ENCODE assay signal across 2 cellular contexts in the genomic region with DNA sequence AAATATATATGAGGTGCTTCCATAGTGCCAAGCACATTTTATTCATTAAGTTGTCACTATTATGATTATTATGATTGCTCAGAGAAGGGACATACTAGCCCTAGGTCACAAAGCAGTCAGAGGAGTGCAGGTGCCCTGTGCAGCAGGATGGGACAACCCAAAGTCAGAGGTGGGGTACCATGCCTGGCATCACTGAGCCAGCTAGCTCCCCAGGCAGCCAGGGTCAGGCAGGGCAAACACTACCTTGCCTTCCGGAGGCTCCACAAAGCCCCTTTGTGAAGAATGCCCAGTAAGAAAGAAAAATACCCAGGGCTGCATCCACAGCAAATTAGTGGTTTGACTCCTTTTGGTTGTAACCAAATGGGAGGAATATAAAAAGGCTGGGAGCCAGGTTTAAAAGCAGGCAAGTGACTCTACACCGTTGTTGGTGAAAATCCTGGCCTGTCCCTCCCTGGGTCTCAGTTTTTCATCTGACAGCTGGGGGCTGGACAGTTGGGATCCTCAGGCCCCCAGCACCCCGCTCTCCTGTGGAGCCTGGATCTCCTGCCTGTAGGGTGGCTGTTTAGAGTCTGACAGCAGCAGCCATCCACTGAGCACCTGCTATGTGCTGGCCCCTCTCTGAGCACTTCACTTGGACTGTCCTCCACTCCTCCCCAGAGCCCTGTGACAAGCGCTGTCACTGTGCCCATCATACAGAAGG.
TF ChIP-seq lines count a peak whose summit lies in the region.

No MANE protein-coding gene starts in this region.

TF ChIP-seq in HCT116, 20 proteins besides CTCF, POLR2A, EP300 and RAD21:
- TF ChIP-seq SIN3A (IDR thresholded peaks at IDR 0.05; ENCODE audit: low read depth) (no peak), POLR2AphosphoS5 (IDR thresholded peaks at IDR 0.05; ENCODE audit: low read depth, low read length) (no peak), EZH2phosphoT487 (IDR thresholded peaks at IDR 0.05; ENCODE audit: borderline replicate concordance) (no peak), TCF7L2 (IDR thresholded peaks at IDR 0.05; ENCODE audit: borderline replicate concordance, extremely low read depth, insufficient read depth, insufficient read length) (no peak), YY1 (IDR thresholded peaks at IDR 0.05; ENCODE audit: extremely low read depth, insufficient replicate concordance, low read depth, low read length) (no peak), CBX3 (IDR thresholded peaks at IDR 0.05; ENCODE audit: low read depth) (no peak), JUND (IDR thresholded peaks at IDR 0.05) (no peak), SRF (IDR thresholded peaks at IDR 0.05; ENCODE audit: low read depth) (no peak), ELF1 (IDR thresholded peaks at IDR 0.05; ENCODE audit: borderline replicate concordance, low read depth) (no peak), FOSL1 (IDR thresholded peaks at IDR 0.05; ENCODE audit: low read depth) (no peak), CEBPB (IDR thresholded peaks at IDR 0.05; ENCODE audit: low read depth) (no peak), ZFX (IDR thresholded peaks at IDR 0.05) (no peak), EZH2 (IDR thresholded peaks at IDR 0.05) (no peak), SP1 (IDR thresholded peaks at IDR 0.05; ENCODE audit: low read depth) (no peak), ZNF274 (IDR thresholded peaks at IDR 0.05; ENCODE audit: low read depth, low read length) (no peak)
- TF ChIP-seq, protein P1, sequence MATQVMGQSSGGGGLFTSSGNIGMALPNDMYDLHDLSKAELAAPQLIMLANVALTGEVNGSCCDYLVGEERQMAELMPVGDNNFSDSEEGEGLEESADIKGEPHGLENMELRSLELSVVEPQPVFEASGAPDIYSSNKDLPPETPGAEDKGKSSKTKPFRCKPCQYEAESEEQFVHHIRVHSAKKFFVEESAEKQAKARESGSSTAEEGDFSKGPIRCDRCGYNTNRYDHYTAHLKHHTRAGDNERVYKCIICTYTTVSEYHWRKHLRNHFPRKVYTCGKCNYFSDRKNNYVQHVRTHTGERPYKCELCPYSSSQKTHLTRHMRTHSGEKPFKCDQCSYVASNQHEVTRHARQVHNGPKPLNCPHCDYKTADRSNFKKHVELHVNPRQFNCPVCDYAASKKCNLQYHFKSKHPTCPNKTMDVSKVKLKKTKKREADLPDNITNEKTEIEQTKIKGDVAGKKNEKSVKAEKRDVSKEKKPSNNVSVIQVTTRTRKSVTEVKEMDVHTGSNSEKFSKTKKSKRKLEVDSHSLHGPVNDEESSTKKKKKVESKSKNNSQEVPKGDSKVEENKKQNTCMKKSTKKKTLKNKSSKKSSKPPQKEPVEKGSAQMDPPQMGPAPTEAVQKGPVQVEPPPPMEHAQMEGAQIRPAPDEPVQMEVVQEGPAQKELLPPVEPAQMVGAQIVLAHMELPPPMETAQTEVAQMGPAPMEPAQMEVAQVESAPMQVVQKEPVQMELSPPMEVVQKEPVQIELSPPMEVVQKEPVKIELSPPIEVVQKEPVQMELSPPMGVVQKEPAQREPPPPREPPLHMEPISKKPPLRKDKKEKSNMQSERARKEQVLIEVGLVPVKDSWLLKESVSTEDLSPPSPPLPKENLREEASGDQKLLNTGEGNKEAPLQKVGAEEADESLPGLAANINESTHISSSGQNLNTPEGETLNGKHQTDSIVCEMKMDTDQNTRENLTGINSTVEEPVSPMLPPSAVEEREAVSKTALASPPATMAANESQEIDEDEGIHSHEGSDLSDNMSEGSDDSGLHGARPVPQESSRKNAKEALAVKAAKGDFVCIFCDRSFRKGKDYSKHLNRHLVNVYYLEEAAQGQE (IDR thresholded peaks at IDR 0.05; ENCODE audit: low read depth), result no peak
- TF ChIP-seq, protein P2, sequence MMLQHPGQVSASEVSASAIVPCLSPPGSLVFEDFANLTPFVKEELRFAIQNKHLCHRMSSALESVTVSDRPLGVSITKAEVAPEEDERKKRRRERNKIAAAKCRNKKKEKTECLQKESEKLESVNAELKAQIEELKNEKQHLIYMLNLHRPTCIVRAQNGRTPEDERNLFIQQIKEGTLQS (IDR thresholded peaks at IDR 0.05), result no peak
- TF ChIP-seq, protein P3, sequence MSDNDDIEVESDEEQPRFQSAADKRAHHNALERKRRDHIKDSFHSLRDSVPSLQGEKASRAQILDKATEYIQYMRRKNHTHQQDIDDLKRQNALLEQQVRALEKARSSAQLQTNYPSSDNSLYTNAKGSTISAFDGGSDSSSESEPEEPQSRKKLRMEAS (IDR thresholded peaks at IDR 0.05), result no peak
- TF ChIP-seq, protein P4, sequence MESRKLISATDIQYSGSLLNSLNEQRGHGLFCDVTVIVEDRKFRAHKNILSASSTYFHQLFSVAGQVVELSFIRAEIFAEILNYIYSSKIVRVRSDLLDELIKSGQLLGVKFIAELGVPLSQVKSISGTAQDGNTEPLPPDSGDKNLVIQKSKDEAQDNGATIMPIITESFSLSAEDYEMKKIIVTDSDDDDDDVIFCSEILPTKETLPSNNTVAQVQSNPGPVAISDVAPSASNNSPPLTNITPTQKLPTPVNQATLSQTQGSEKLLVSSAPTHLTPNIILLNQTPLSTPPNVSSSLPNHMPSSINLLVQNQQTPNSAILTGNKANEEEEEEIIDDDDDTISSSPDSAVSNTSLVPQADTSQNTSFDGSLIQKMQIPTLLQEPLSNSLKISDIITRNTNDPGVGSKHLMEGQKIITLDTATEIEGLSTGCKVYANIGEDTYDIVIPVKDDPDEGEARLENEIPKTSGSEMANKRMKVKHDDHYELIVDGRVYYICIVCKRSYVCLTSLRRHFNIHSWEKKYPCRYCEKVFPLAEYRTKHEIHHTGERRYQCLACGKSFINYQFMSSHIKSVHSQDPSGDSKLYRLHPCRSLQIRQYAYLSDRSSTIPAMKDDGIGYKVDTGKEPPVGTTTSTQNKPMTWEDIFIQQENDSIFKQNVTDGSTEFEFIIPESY (IDR thresholded peaks at IDR 0.05; ENCODE audit: extremely low read depth, insufficient replicate concordance, low read length), result no peak

TF ChIP-seq in IMR-90, 13 proteins besides CTCF, POLR2A, EP300 and RAD21:
- TF ChIP-seq, protein P5, sequence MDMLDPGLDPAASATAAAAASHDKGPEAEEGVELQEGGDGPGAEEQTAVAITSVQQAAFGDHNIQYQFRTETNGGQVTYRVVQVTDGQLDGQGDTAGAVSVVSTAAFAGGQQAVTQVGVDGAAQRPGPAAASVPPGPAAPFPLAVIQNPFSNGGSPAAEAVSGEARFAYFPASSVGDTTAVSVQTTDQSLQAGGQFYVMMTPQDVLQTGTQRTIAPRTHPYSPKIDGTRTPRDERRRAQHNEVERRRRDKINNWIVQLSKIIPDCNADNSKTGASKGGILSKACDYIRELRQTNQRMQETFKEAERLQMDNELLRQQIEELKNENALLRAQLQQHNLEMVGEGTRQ (IDR thresholded peaks at IDR 0.05; ENCODE audit: low read depth, low read length), result no peak
- TF ChIP-seq MAZ (IDR thresholded peaks at IDR 0.05; ENCODE audit: borderline replicate concordance, low read depth, low read length) (no peak), NFE2L2 (IDR thresholded peaks at IDR 0.05; ENCODE audit: low read depth, low read length) (no peak), RCOR1 (IDR thresholded peaks at IDR 0.05; ENCODE audit: insufficient replicate concordance, low read length) (no peak), FOS (IDR thresholded peaks at IDR 0.05; ENCODE audit: low read depth, low read length) (no peak), CHD1 (IDR thresholded peaks at IDR 0.05; ENCODE audit: low read depth, low read length) (no peak), MAFK (IDR thresholded peaks at IDR 0.05; ENCODE audit: low read depth, low read length) (no peak), RFX5 (IDR thresholded peaks at IDR 0.05; ENCODE audit: low read depth, low read length) (no peak), CEBPB (IDR thresholded peaks at IDR 0.05; ENCODE audit: low read depth, low read length) (no peak), MXI1 (IDR thresholded peaks at IDR 0.05; ENCODE audit: borderline replicate concordance, low read depth, low read length) (no peak), SMC3 (IDR thresholded peaks at IDR 0.05; ENCODE audit: low read depth, low read length) (no peak), BHLHE40 (IDR thresholded peaks at IDR 0.05; ENCODE audit: low read depth, low read length) (no peak)
- TF ChIP-seq, protein P6, sequence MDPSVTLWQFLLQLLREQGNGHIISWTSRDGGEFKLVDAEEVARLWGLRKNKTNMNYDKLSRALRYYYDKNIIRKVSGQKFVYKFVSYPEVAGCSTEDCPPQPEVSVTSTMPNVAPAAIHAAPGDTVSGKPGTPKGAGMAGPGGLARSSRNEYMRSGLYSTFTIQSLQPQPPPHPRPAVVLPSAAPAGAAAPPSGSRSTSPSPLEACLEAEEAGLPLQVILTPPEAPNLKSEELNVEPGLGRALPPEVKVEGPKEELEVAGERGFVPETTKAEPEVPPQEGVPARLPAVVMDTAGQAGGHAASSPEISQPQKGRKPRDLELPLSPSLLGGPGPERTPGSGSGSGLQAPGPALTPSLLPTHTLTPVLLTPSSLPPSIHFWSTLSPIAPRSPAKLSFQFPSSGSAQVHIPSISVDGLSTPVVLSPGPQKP (IDR thresholded peaks at IDR 0.05; ENCODE audit: borderline replicate concordance, low read depth, low read length), result no peak
